ENCODE assay signal across 1 cellular context in the genomic region with DNA sequence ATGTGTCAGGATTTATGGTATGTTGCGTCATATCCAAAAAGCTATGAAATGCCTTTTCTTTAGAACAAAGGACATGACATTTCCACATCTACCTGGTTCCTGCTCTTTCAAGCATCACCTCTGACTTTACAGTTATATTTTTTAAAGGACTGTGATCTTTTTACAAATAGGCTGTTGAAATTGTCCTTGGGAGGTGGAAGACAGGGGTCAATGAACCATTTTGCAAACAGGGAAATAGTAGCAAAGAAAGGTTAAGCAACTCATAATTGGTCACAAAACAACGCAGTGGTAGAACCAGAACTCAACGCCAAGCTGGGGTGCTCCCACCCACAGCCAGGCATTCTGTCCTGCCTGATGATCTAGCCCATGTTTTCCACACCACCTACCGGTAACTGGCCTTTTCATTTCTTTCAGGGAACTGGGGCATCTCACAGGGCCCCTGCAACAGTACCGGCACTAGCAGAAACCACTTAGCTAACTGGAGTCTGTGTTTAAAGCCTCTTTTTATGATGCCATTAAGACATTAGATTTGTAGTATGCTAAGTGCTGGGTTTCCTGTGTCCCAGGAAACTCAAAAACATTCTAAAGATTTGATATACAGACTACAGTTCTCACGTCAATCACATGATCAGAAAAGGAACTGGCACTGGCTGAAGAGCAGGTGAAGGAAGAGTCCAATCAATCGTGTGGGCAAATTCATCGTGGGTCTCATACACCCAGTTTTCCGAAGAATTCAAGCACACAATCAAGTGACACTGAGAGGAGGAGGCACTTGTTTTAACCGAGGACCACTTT.
TF ChIP-seq lines count a peak whose summit lies in the region.

No MANE protein-coding gene starts in this region.

TF ChIP-seq in HepG2, 621 proteins besides CTCF, POLR2A, EP300 and RAD21 (continued from another document and continues in another):
- TF ChIP-seq, protein P1, sequence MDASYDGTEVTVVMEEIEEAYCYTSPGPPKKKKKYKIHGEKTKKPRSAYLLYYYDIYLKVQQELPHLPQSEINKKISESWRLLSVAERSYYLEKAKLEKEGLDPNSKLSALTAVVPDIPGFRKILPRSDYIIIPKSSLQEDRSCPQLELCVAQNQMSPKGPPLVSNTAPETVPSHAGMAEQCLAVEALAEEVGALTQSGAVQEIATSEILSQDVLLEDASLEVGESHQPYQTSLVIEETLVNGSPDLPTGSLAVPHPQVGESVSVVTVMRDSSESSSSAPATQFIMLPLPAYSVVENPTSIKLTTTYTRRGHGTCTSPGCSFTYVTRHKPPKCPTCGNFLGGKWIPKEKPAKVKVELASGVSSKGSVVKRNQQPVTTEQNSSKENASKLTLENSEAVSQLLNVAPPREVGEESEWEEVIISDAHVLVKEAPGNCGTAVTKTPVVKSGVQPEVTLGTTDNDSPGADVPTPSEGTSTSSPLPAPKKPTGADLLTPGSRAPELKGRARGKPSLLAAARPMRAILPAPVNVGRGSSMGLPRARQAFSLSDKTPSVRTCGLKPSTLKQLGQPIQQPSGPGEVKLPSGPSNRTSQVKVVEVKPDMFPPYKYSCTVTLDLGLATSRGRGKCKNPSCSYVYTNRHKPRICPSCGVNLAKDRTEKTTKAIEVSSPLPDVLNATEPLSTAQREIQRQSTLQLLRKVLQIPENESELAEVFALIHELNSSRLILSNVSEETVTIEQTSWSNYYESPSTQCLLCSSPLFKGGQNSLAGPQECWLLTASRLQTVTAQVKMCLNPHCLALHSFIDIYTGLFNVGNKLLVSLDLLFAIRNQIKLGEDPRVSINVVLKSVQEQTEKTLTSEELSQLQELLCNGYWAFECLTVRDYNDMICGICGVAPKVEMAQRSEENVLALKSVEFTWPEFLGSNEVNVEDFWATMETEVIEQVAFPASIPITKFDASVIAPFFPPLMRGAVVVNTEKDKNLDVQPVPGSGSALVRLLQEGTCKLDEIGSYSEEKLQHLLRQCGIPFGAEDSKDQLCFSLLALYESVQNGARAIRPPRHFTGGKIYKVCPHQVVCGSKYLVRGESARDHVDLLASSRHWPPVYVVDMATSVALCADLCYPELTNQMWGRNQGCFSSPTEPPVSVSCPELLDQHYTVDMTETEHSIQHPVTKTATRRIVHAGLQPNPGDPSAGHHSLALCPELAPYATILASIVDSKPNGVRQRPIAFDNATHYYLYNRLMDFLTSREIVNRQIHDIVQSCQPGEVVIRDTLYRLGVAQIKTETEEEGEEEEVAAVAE (CRISPR knock-in tag; IDR thresholded peaks at IDR 0.05; ENCODE audit: borderline replicate concordance): peak; percentile 81; the same call in 1 of the 2 replicates
- peak; percentile 83; the same call in 1 of the 2 replicates for TF ChIP-seq SPEN (CRISPR knock-in tag; IDR thresholded peaks at IDR 0.05; ENCODE audit: low read depth)
- peak; percentile 93; the same call in 1 of the 2 replicates for TF ChIP-seq ZNF350 (CRISPR knock-in tag; IDR thresholded peaks at IDR 0.05; ENCODE audit: borderline replicate concordance, low read depth)
- no peak for TF ChIP-seq SETDB1 (CRISPR knock-in tag; IDR thresholded peaks at IDR 0.05; ENCODE audit: borderline replicate concordance)
- peak; percentile 88 for TF ChIP-seq SIN3A (IDR thresholded peaks at IDR 0.05; ENCODE audit: borderline replicate concordance, low read depth, low read length)
- TF ChIP-seq HNRNPK (IDR thresholded peaks at IDR 0.05; ENCODE audit: low read depth, low read length, poor library complexity, severe bottlenecking): no peak
- peak; percentile 47; the same call in 1 of the 2 replicates for TF ChIP-seq ZNF451 (CRISPR knock-in tag; IDR thresholded peaks at IDR 0.05)
- TF ChIP-seq, protein P2, sequence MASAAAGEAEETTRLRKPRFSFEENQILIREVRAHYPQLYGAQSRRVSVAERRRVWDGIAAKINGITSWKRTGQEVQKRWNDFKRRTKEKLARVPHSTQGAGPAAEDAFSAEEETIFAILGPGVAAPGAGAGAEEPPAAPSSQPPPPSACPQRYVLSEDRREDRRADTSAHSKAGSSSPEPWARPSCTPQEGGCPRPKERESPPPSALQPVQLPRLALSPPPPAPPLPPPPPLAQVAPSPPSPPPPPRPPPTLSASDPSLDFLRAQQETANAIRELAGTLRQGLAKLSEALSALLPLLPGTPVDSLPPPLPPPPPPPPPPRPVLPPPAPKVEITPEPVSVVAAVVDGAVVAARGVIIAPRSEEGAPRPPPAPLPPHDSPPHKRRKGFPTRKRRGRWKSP (CRISPR knock-in tag; IDR thresholded peaks at IDR 0.05): peak; percentile 94
- TF ChIP-seq ZNF747 (CRISPR knock-in tag; IDR thresholded peaks at IDR 0.05; ENCODE audit: borderline replicate concordance): peak; percentile 79
- TF ChIP-seq, protein P3, sequence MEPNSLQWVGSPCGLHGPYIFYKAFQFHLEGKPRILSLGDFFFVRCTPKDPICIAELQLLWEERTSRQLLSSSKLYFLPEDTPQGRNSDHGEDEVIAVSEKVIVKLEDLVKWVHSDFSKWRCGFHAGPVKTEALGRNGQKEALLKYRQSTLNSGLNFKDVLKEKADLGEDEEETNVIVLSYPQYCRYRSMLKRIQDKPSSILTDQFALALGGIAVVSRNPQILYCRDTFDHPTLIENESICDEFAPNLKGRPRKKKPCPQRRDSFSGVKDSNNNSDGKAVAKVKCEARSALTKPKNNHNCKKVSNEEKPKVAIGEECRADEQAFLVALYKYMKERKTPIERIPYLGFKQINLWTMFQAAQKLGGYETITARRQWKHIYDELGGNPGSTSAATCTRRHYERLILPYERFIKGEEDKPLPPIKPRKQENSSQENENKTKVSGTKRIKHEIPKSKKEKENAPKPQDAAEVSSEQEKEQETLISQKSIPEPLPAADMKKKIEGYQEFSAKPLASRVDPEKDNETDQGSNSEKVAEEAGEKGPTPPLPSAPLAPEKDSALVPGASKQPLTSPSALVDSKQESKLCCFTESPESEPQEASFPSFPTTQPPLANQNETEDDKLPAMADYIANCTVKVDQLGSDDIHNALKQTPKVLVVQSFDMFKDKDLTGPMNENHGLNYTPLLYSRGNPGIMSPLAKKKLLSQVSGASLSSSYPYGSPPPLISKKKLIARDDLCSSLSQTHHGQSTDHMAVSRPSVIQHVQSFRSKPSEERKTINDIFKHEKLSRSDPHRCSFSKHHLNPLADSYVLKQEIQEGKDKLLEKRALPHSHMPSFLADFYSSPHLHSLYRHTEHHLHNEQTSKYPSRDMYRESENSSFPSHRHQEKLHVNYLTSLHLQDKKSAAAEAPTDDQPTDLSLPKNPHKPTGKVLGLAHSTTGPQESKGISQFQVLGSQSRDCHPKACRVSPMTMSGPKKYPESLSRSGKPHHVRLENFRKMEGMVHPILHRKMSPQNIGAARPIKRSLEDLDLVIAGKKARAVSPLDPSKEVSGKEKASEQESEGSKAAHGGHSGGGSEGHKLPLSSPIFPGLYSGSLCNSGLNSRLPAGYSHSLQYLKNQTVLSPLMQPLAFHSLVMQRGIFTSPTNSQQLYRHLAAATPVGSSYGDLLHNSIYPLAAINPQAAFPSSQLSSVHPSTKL (CRISPR knock-in tag; IDR thresholded peaks at IDR 0.05): peak; percentile 99
- TF ChIP-seq ZBTB3 (CRISPR knock-in tag; IDR thresholded peaks at IDR 0.05; ENCODE audit: borderline replicate concordance, low read depth): no peak
- TF ChIP-seq, protein P4, sequence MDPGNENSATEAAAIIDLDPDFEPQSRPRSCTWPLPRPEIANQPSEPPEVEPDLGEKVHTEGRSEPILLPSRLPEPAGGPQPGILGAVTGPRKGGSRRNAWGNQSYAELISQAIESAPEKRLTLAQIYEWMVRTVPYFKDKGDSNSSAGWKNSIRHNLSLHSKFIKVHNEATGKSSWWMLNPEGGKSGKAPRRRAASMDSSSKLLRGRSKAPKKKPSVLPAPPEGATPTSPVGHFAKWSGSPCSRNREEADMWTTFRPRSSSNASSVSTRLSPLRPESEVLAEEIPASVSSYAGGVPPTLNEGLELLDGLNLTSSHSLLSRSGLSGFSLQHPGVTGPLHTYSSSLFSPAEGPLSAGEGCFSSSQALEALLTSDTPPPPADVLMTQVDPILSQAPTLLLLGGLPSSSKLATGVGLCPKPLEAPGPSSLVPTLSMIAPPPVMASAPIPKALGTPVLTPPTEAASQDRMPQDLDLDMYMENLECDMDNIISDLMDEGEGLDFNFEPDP (CRISPR knock-in tag; conservative IDR thresholded peaks at IDR 0.05): no peak
- 0 out of 2 replicates have a peak, but pooled peaks have one; percentile 28 for TF ChIP-seq ZNF567 (CRISPR knock-in tag; IDR thresholded peaks at IDR 0.05; ENCODE audit: borderline replicate concordance)
- peak; percentile 74; the same call in 1 of the 2 replicates for TF ChIP-seq YEATS2 (CRISPR knock-in tag; IDR thresholded peaks at IDR 0.05; ENCODE audit: borderline replicate concordance)
- peak; percentile 99 for TF ChIP-seq SOX13 (IDR thresholded peaks at IDR 0.05)
- TF ChIP-seq SOX13 (CRISPR knock-in tag; conservative IDR thresholded peaks at IDR 0.05 in 1 of 2, IDR thresholded peaks at IDR 0.05 in 1 of 2): peak in 1 of 2 experiments; percentile 99; a peak in 2 of 4 replicates
- peak; percentile 88 for TF ChIP-seq BORCS8-MEF2B (CRISPR knock-in tag; IDR thresholded peaks at IDR 0.05)
- TF ChIP-seq, protein P5, sequence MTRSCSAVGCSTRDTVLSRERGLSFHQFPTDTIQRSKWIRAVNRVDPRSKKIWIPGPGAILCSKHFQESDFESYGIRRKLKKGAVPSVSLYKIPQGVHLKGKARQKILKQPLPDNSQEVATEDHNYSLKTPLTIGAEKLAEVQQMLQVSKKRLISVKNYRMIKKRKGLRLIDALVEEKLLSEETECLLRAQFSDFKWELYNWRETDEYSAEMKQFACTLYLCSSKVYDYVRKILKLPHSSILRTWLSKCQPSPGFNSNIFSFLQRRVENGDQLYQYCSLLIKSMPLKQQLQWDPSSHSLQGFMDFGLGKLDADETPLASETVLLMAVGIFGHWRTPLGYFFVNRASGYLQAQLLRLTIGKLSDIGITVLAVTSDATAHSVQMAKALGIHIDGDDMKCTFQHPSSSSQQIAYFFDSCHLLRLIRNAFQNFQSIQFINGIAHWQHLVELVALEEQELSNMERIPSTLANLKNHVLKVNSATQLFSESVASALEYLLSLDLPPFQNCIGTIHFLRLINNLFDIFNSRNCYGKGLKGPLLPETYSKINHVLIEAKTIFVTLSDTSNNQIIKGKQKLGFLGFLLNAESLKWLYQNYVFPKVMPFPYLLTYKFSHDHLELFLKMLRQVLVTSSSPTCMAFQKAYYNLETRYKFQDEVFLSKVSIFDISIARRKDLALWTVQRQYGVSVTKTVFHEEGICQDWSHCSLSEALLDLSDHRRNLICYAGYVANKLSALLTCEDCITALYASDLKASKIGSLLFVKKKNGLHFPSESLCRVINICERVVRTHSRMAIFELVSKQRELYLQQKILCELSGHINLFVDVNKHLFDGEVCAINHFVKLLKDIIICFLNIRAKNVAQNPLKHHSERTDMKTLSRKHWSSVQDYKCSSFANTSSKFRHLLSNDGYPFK (CRISPR knock-in tag; IDR thresholded peaks at IDR 0.05; ENCODE audit: borderline replicate concordance): no peak
- TF ChIP-seq KMT2B (CRISPR knock-in tag; IDR thresholded peaks at IDR 0.05): peak; percentile 82
- TF ChIP-seq, protein P6, sequence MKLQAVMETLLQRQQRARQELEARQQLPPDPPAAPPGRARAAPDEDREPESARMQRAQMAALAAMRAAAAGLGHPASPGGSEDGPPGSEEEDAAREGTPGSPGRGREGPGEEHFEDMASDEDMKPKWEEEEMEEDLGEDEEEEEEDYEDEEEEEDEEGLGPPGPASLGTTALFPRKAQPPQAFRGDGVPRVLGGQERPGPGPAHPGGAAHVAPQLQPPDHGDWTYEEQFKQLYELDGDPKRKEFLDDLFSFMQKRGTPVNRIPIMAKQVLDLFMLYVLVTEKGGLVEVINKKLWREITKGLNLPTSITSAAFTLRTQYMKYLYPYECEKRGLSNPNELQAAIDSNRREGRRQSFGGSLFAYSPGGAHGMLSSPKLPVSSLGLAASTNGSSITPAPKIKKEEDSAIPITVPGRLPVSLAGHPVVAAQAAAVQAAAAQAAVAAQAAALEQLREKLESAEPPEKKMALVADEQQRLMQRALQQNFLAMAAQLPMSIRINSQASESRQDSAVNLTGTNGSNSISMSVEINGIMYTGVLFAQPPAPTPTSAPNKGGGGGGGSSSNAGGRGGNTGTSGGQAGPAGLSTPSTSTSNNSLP (IDR thresholded peaks at IDR 0.05; ENCODE audit: low read depth, low read length): peak; percentile 88
- TF ChIP-seq, protein P7, sequence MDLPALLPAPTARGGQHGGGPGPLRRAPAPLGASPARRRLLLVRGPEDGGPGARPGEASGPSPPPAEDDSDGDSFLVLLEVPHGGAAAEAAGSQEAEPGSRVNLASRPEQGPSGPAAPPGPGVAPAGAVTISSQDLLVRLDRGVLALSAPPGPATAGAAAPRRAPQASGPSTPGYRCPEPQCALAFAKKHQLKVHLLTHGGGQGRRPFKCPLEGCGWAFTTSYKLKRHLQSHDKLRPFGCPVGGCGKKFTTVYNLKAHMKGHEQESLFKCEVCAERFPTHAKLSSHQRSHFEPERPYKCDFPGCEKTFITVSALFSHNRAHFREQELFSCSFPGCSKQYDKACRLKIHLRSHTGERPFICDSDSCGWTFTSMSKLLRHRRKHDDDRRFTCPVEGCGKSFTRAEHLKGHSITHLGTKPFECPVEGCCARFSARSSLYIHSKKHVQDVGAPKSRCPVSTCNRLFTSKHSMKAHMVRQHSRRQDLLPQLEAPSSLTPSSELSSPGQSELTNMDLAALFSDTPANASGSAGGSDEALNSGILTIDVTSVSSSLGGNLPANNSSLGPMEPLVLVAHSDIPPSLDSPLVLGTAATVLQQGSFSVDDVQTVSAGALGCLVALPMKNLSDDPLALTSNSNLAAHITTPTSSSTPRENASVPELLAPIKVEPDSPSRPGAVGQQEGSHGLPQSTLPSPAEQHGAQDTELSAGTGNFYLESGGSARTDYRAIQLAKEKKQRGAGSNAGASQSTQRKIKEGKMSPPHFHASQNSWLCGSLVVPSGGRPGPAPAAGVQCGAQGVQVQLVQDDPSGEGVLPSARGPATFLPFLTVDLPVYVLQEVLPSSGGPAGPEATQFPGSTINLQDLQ (CRISPR knock-in tag; IDR thresholded peaks at IDR 0.05): no peak
- no peak for TF ChIP-seq SRSF4 (IDR thresholded peaks at IDR 0.05; ENCODE audit: low read depth, low read length, poor library complexity, severe bottlenecking)
- TF ChIP-seq ZBTB21 (CRISPR knock-in tag; IDR thresholded peaks at IDR 0.05): peak; percentile 90
- no peak for TF ChIP-seq SCMH1 (CRISPR knock-in tag; IDR thresholded peaks at IDR 0.05; ENCODE audit: borderline replicate concordance)
- TF ChIP-seq ZNF510 (CRISPR knock-in tag; IDR thresholded peaks at IDR 0.05; ENCODE audit: low read depth): no peak
- TF ChIP-seq, protein P8, sequence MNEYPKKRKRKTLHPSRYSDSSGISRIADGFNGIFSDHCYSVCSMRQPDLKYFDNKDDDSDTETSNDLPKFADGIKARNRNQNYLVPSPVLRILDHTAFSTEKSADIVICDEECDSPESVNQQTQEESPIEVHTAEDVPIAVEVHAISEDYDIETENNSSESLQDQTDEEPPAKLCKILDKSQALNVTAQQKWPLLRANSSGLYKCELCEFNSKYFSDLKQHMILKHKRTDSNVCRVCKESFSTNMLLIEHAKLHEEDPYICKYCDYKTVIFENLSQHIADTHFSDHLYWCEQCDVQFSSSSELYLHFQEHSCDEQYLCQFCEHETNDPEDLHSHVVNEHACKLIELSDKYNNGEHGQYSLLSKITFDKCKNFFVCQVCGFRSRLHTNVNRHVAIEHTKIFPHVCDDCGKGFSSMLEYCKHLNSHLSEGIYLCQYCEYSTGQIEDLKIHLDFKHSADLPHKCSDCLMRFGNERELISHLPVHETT (CRISPR knock-in tag; conservative IDR thresholded peaks at IDR 0.05): peak; percentile 52; the same call in 1 of the 2 replicates
- TF ChIP-seq PCBP2 (optimal IDR thresholded peaks at IDR 0.05; ENCODE audit: low read depth, low read length, poor library complexity, severe bottlenecking): no peak
